ENCODE assay signal across 8 cellular contexts in the genomic region with DNA sequence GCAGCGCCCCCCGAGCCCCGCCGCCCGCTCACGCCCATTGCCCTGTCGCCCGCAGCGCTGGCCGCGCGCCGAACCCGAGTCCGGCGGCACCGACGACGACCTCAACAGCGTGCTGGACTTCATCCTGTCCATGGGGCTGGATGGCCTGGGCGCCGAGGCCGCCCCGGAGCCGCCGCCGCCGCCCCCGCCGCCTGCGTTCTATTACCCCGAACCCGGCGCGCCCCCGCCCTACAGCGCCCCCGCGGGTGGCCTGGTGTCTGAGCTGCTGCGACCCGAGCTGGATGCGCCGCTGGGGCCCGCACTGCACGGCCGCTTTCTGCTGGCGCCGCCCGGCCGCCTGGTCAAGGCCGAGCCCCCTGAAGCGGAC. TPM values are rescaled to one million over a fixed set of nuclear protein-coding genes. Genes with fewer than 3 reads are reported as not detected.
A peak's percentile ranks its signal among the peaks of the same experiment; 100 is the strongest.
DNase-seq lines count a peak whose midpoint lies in the region; ATAC-seq and TF ChIP-seq lines count a peak whose summit lies in the region.

No MANE protein-coding gene starts in this region.

- peaks cover 43% of the 10 kb centered on the region for H3K36me3 Mint-ChIP-seq in activated CD8-positive, alpha-beta memory T cell treated with anti-CD3 and anti-CD28 coated beads, Interleukin-2, amount 10 ng/mL, durations not matched to agents 7 days and 5 days

- peak overlapping the region; percentile 57 for H3K27ac Mint-ChIP-seq in activated CD8-positive, alpha-beta memory T cell treated with anti-CD3 and anti-CD28 coated beads, Interleukin-2, amount 10 ng/mL, durations not matched to agents 7 days and 5 days

- no peaks in the 10 kb centered on the region for H3K27me3 ChIP-seq in ovary

- no peaks in the 10 kb centered on the region for H3K9me3 Mint-ChIP-seq in activated CD8-positive, alpha-beta memory T cell treated with anti-CD3 and anti-CD28 coated beads, Interleukin-2, amount 10 ng/mL, durations not matched to agents 7 days and 5 days (ENCODE audit: low read depth)

- DNase-seq in GM13977 (ENCODE audit: low spot score): peak; percentile 66
- peak; percentile 66 for DNase-seq in activated CD8-positive, alpha-beta memory T cell treated with anti-CD3 and anti-CD28 coated beads, Interleukin-2, amount 10 ng/mL, durations not matched to agents 7 days and 5 days
- no peak for DNase-seq in fibroblast of mammary gland (ENCODE audit: low read depth)
- peak in 3 of 5 donors; percentile 42 to 72 (median 68) for DNase-seq in ovary
- no peak for DNase-seq in DMS79 treated with DMSO at 0.1 percent for 48 hours (lab: John Stamatoyannopoulos, UW)
- no peak for DNase-seq in NK-92 (lab: John Stamatoyannopoulos, UW; ENCODE audit: unreplicated experiment)

- TF ChIP-seq EP300 in ovary (IDR thresholded peaks at IDR 0.05): no peak

- peaks cover 54% of the 10 kb centered on the region for H3K4me1 Mint-ChIP-seq in activated CD8-positive, alpha-beta memory T cell treated with anti-CD3 and anti-CD28 coated beads, Interleukin-2, amount 10 ng/mL, durations not matched to agents 7 days and 5 days

- TF ChIP-seq CTCF in GM13977 (IDR thresholded peaks at IDR 0.05; ENCODE audit: extremely low read depth, insufficient read depth, missing control alignments) (peak; percentile 25), fibroblast of mammary gland (conservative IDR thresholded peaks at IDR 0.05; ENCODE audit: control insufficient read depth, insufficient read depth, low read depth, low read length) (no peak), ovary (IDR thresholded peaks at IDR 0.05) (peak in 2 of 3 donors; percentile 7 to 20)

- in situ Hi-C loops in GM13977 (cut with MboI; ENCODE audit: low pct_unique_long_range_greater_than_20kb, low sequenced_read_pairs, unreplicated experiment): no loop called here

- intact Hi-C loops in ovary (cut with DNase I): loop anchor here in 3 of 4 donors (2.0 to 10.0 kb wide), 7 partner anchors 33 to 80 kb away; no protein-coding TSS in a partner anchor

- H3K4me3 Mint-ChIP-seq in activated CD8-positive, alpha-beta memory T cell treated with anti-CD3 and anti-CD28 coated beads, Interleukin-2, amount 10 ng/mL, durations not matched to agents 7 days and 5 days: peak overlapping the region; percentile 66

- no peaks in the 10 kb centered on the region for H3K36me3 ChIP-seq in ovary

- H3K9me3 ChIP-seq in ovary: no peaks in the 10 kb centered on the region

- ATAC-seq in HG03280 (IDR thresholded peaks at IDR 0.05; ENCODE audit: unreplicated experiment): peak; percentile 6
- peak; percentile 6 for ATAC-seq in activated CD8-positive, alpha-beta memory T cell treated with anti-CD3 and anti-CD28 coated beads, Interleukin-2, amount 10 ng/mL, durations not matched to agents 7 days and 5 days
- no peak for ATAC-seq in GM18858 (IDR thresholded peaks at IDR 0.05; ENCODE audit: unreplicated experiment)

- no peak for TF ChIP-seq POLR2A in ovary (IDR thresholded peaks at IDR 0.05)

- CTCF ChIA-PET in activated CD8-positive, alpha-beta memory T cell treated with anti-CD3 and anti-CD28 coated beads, Interleukin-2, amount 10 ng/mL, durations not matched to agents 7 days and 5 days (lab: Charles Lee): interaction anchor here (0.5 to 31.2 kb wide), 7 partner anchors 13 to 77 kb away, joined by 3 to 449 read pairs (median 5); no protein-coding TSS in a partner anchor

- WGBS in ovary, 3 donors: 0 to 2% (median 0%) methylated on average over 15 to 52 of the region's 52 CpGs

- H3K27me3 Mint-ChIP-seq in activated CD8-positive, alpha-beta memory T cell treated with anti-CD3 and anti-CD28 coated beads, Interleukin-2, amount 10 ng/mL, durations not matched to agents 7 days and 5 days: peaks cover 48% of the 10 kb centered on the region

- peaks cover 11% of the 10 kb centered on the region for H3K4me1 ChIP-seq in ovary (ENCODE audit: insufficient read depth)

- H3K4me3 ChIP-seq in fibroblast of mammary gland (ENCODE audit: control insufficient read depth, low read depth, low read length) (peak overlapping the region; percentile 36), ovary (peak overlapping the region; percentile 70)

- peak overlapping the region; percentile 88 to 89 for H3K27ac ChIP-seq in ovary

RNA-seq across cellular contexts. Expression of a gene that starts 0.5 kb away (rescaled TPM):
- 100 to 1,000 TPM in 1 of 2 experiments, 10 to 100 TPM in 1; 62.1 to 124 TPM for total RNA-seq in activated CD8-positive, alpha-beta memory T cell treated with anti-CD3 and anti-CD28 coated beads, Interleukin-2, amount 10 ng/mL, durations not matched to agents 7 days and 5 days
- 100 to 1,000 TPM in 3 of 7 donors, 10 to 100 TPM in 4; 69.5 to 399 (median 97.8) TPM for total RNA-seq in ovary
- polyA plus RNA-seq in ovary: 10 to 100 TPM; 48.3 to 48.7 TPM

Comparison
In these comparisons a context has a peak if more than half of its experiments do, and no peak if none do; other contexts are left out.
1. DNase-seq: peak in GM13977 (single experiment), activated CD8-positive, alpha-beta memory T cell treated with anti-CD3 and anti-CD28 coated beads, Interleukin-2, amount 10 ng/mL, durations not matched to agents 7 days and 5 days (single experiment) and ovary (3 of 5); none in fibroblast of mammary gland (single experiment), DMS79 treated with DMSO at 0.1 percent for 48 hours (single experiment) and NK-92 (single experiment).